9 cellular contexts compared by ENCODE assay signal in the genomic region with DNA sequence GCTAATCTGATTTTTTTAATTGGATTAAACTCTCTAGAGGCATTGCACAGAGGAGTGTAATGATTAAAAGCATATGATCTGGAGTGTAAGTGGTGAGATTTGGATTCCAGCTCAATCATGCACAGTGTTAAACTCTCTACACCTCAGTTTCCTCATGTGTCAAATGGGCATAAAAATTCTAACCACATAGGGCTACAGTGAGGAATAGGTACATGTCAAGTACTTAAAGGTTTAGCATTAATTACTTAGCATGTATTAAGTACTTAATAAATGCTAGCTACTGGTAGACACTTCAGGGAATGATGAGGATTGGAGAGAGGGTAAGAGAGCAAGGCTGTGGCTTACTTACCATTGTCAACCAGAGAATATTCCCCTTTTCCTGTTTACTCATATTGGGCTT.
"Had no signal": no experiment of that assay in that cellular context is flagged by ENCODE, and none has a peak within 500 bp of the region (broad histone marks: within the 10 kb centered on the region; RNA-seq: fewer than 3 reads in every experiment).

No MANE protein-coding gene starts in this region.

- H3K27ac ChIP-seq: HL-60, KMS-11 had no signal

- H3K4me3 ChIP-seq: GM23338 had no signal

- H2AFZ ChIP-seq: GM23338 had no signal

- DNase-seq: H9, HCEC 1CT, IMR-90, KBM-7 had no signal

- ATAC-seq: GM23338 had no signal

- FAIRE-seq: H1, H54 had no signal

- H3K4me2 ChIP-seq: GM23338, KMS-11 had no signal

- H3K9ac ChIP-seq: KMS-11 had no signal
